ENCODE assay signal across 9 cellular contexts in the genomic region with DNA sequence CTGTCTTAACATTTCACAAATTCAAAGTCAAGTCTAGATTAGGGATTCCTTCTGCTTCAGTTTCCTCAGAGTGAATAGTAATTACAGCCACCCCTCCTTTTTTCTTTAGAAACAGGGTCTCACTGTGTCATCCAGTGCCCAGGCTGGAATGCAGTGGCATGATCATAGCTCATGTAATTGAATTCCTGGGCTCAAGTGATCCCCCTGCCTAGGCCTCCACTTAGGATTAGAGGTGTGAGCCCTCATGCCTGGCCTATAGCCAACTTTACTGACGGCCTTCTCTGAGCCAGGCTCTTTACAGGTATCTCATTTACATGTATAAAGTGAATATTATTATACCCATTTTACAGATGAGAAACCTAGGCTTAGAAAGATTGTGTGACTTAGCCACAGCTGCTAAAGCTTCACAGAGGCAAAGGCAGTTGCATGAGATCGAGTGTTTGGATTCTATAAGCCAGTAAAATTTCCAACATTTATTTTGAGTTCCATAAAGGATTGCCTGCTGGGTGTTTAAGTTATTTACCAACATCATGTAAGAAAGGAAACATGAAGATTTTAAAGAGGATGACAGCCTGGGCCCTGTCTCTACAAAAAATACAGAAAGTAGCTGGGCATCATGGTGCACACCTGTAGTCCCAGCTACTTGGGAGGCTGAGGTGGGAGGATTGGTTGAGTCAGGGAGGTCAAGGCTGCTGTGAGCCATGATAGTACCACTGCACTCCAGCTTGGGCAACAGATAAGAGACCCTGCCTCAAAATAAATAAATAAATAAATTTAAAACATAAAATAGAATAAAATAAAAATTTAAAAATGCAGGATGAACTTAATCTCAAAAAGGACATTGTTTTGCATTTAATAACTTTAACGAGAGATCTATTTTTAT. TPM values are rescaled to one million over a fixed set of nuclear protein-coding genes. Genes with fewer than 3 reads are reported as not detected.
DNase-seq lines count a peak whose midpoint lies in the region; ATAC-seq, FAIRE-seq and TF ChIP-seq lines count a peak whose summit lies in the region.
"Had no signal": no experiment of that assay in that cellular context is flagged by ENCODE, and none has a peak within 500 bp of the region (broad histone marks: within the 10 kb centered on the region; RNA-seq: fewer than 3 reads in every experiment).

No MANE protein-coding gene starts in this region.

- TF ChIP-seq CTCF in 22Rv1 (IDR thresholded peaks at IDR 0.05) (no peak), left lung (IDR thresholded peaks at IDR 0.05) (no peak)

- peaks cover 0 to 8% of the 10 kb centered on the region in 2 donors for H3K36me3 ChIP-seq in left lung

- no peaks in the 10 kb centered on the region for H3K9me3 ChIP-seq in left lung

- peaks cover 25 to 31% of the 10 kb centered on the region in 2 donors for H3K36me3 Mint-ChIP-seq in activated naive CD4-positive, alpha-beta T cell treated with anti-CD3 and anti-CD28 coated beads, Interleukin-2, amount 50 U/mL, for 72 hours

- no peak for DNase-seq in H54 (ENCODE audit: insufficient read length, low spot score)
- DNase-seq in activated naive CD4-positive, alpha-beta T cell treated with anti-CD3 and anti-CD28 coated beads, Interleukin-2, amount 50 U/mL, for 72 hours (ENCODE audit: low spot score in 2 of 2): no peak
- DNase-seq in left lung: no peak
- DNase-seq in AG08395 (ENCODE audit: low spot score): no peak
- DNase-seq in NCI-H2029 treated with DMSO at 0.1 percent for 48 hours (lab: John Stamatoyannopoulos, UW): no peak
- no peak for DNase-seq in Ammon's horn (ENCODE audit: low spot score)

- H3K27ac ChIP-seq in 22Rv1 (peak overlapping the region; percentile 88; the same call in 1 of the 2 replicates), left lung (peak overlapping the region; percentile 83 to 85)

- H3K9me3 Mint-ChIP-seq in activated naive CD4-positive, alpha-beta T cell treated with anti-CD3 and anti-CD28 coated beads, Interleukin-2, amount 50 U/mL, for 72 hours: no peaks in the 10 kb centered on the region
- H3K9me3 Mint-ChIP-seq: stimulated activated naive B cell treated with anti-CD40 and anti-IgM and Interleukin-4, amounts not matched to agents 10 μg/mL and 1 μg/mL and 100 μg/mL, for 72 hours had no signal

- H3K27ac Mint-ChIP-seq in activated naive CD4-positive, alpha-beta T cell treated with anti-CD3 and anti-CD28 coated beads, Interleukin-2, amount 50 U/mL, for 72 hours: peak overlapping the region; percentile 50 to 98

- ATAC-seq in activated naive CD4-positive, alpha-beta T cell treated with anti-CD3 and anti-CD28 coated beads, Interleukin-2, amount 50 U/mL, for 72 hours: no peak
- ATAC-seq in left lung: no peak
- no peak for ATAC-seq in GM21619 (IDR thresholded peaks at IDR 0.05; ENCODE audit: unreplicated experiment)

- peak; percentile 36 for FAIRE-seq in H54 (lab: Jason Lieb, UNC)

- TF ChIP-seq POLR2A in H54 (IDR thresholded peaks at IDR 0.05; ENCODE audit: low read depth, low read length): no peak

- peaks cover 7 to 21% of the 10 kb centered on the region in 2 donors for H3K4me1 ChIP-seq in left lung

- intact Hi-C loops in left lung (cut with DNase I): no loop called here

- H3K27me3 ChIP-seq in left lung: peaks cover 0 to 9% of the 10 kb centered on the region in 2 donors

- peak overlapping the region in 1 of 2 donors; percentile 62 for H3K4me3 ChIP-seq in left lung

RNA-seq across cellular contexts. Expression of a gene that starts 1.8 kb away (rescaled TPM):
- 10 to 100 TPM; 51.8 to 83.8 TPM for total RNA-seq in activated naive CD4-positive, alpha-beta T cell treated with anti-CD3 and anti-CD28 coated beads, Interleukin-2, amount 50 U/mL, for 72 hours
- total RNA-seq in left lung: 10 to 100 TPM; 72.7 to 96.7 TPM

RNA-seq across cellular contexts. Expression of a gene that starts 53.2 kb away (rescaled TPM):
- total RNA-seq in activated naive CD4-positive, alpha-beta T cell treated with anti-CD3 and anti-CD28 coated beads, Interleukin-2, amount 50 U/mL, for 72 hours: 100 to 1,000 TPM; 344 to 378 TPM
- total RNA-seq in left lung: 10 to 100 TPM; 25.9 to 39.6 TPM

Comparison
In these comparisons a context has a peak if more than half of its experiments do, and no peak if none do; other contexts are left out.
1. RNA of a gene that starts 53.2 kb away (total RNA-seq): 344 to 378 TPM in activated naive CD4-positive, alpha-beta T cell treated with anti-CD3 and anti-CD28 coated beads, Interleukin-2, amount 50 U/mL, for 72 hours; 25.9 to 39.6 TPM in left lung; every median in the first group is over 4 times any median in the second.